ENCODE assay signal across 15 cellular contexts in the genomic region with DNA sequence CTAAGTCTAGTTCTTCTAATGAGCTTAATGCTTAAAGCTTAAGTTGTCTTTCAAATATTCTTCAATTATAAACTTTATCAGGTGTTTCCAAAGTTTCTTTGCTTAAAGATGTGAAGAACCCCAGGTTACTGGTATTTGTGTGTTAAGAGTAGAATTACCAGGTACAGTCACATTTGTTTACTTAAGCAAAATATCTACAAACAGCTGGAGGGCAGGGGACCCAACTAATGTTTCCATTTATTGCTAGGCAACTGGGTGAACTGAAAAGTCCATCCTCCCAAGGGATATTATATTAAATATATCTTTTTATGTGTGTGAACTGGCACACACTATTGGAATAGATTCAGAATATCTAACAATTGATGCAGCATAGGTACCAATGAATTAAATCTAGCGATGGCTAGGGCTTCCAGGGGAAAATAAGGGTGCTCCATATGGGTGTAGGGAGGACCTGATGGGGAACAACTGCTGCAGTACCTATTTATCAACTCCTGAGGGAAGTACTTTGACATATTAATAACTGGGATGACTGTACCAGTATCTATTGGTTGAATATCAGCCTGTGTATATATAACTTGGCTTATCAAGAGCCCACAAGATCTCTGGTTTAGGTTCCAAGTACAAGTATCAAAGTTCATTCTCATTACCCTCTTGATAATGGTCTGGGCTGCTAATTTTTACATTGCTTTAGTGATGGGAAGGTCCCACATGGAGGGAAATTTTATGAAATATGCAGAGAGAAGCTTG. TPM values are rescaled to one million over a fixed set of nuclear protein-coding genes. Genes with fewer than 3 reads are reported as not detected.
DNase-seq lines count a peak whose midpoint lies in the region; FAIRE-seq and TF ChIP-seq lines count a peak whose summit lies in the region.
"Had no signal": no experiment of that assay in that cellular context is flagged by ENCODE, and none has a peak within 500 bp of the region (broad histone marks: within the 10 kb centered on the region; RNA-seq: fewer than 3 reads in every experiment).

No MANE protein-coding gene starts in this region.

- H3K4me2 ChIP-seq in Loucy (ENCODE audit: low read depth, low read length, poor library complexity, severe bottlenecking) (no peak overlapping the region), osteoblast (ENCODE audit: insufficient read depth, low read length) (no peak overlapping the region)

- FAIRE-seq in colon (lab: Jason Lieb, UNC): peak; percentile 10

- H4K20me1 ChIP-seq in Loucy (ENCODE audit: insufficient read depth, low read length, poor library complexity, severe bottlenecking): no peaks in the 10 kb centered on the region
- H4K20me1 ChIP-seq in osteoblast (ENCODE audit: insufficient read depth, low read length): no peaks in the 10 kb centered on the region

- DNase-seq in NCI-H345 treated with DMSO at 0.1 percent for 48 hours (lab: John Stamatoyannopoulos, UW; ENCODE audit: unreplicated experiment): peak; percentile 7
- DNase-seq in osteoblast (ENCODE audit: insufficient read length, low spot score, missing footprints): no peak
- no peak for DNase-seq in stimulated activated naive CD4-positive, alpha-beta T cell (lab: John Stamatoyannopoulos, UW)
- DNase-seq in coronary artery (ENCODE audit: low spot score): no peak
- DNase-seq in ureter (ENCODE audit: low spot score): no peak
- DNase-seq: activated CD4-positive, alpha-beta T cell treated with anti-CD3 and anti-CD28 coated beads for 1 hour; NCI-H510A treated with DMSO at 0.1 percent for 48 hours; stimulated activated CD4-positive, alpha-beta T cell treated with anti-CD3 and anti-CD28 coated beads, Interleukin-4, amount 100 ng/mL, for 1 hour; upper lobe of right lung had no signal

- no peaks in the 10 kb centered on the region for H3F3A ChIP-seq in Loucy (ENCODE audit: low read depth)

- peak overlapping the region; percentile 47; the same call in 1 of the 2 replicates for H2AFZ ChIP-seq in Loucy (ENCODE audit: low read length)
- H2AFZ ChIP-seq in osteoblast (ENCODE audit: low read length): peak overlapping the region; percentile 1

- H3K36me3 ChIP-seq in Loucy (ENCODE audit: insufficient read depth, low read length): no peaks in the 10 kb centered on the region
- no peaks in the 10 kb centered on the region for H3K36me3 ChIP-seq in osteoblast (ENCODE audit: insufficient read depth, low read length)
- H3K36me3 ChIP-seq: cardiac muscle cell, upper lobe of right lung had no signal

- H3K9ac ChIP-seq in Loucy (ENCODE audit: low read depth, low read length, poor library complexity, severe bottlenecking): no peak overlapping the region

- TF ChIP-seq CTCF in Loucy (conservative IDR thresholded peaks at IDR 0.05; ENCODE audit: low read length) (no peak), osteoblast (IDR thresholded peaks at IDR 0.05; ENCODE audit: extremely low read depth, low read depth, low read length) (no peak), coronary artery (IDR thresholded peaks at IDR 0.05) (no peak)

- no peaks in the 10 kb centered on the region for H3K9me3 ChIP-seq in Loucy (ENCODE audit: insufficient read depth, low read depth, low read length)
- H3K9me3 ChIP-seq in osteoblast (ENCODE audit: low read depth, low read length): no peaks in the 10 kb centered on the region
- H3K9me3 ChIP-seq: upper lobe of right lung had no signal

- H3K4me3 ChIP-seq in Loucy (ENCODE audit: low read length, poor library complexity, severe bottlenecking): no peak overlapping the region
- H3K4me3 ChIP-seq in osteoblast (ENCODE audit: insufficient read depth, low read length): no peak overlapping the region
- no peak overlapping the region for H3K4me3 ChIP-seq in coronary artery
- H3K4me3 ChIP-seq: cardiac muscle cell, upper lobe of right lung had no signal

- H3K79me2 ChIP-seq in Loucy (ENCODE audit: insufficient read depth, low read length) (no peaks in the 10 kb centered on the region), osteoblast (ENCODE audit: insufficient read depth, low read length) (no peaks in the 10 kb centered on the region)

- H3K27me3 ChIP-seq in Loucy (ENCODE audit: insufficient read depth, low read length, poor library complexity, severe bottlenecking) (no peaks in the 10 kb centered on the region), osteoblast (ENCODE audit: insufficient read depth, low read length) (no peaks in the 10 kb centered on the region)
- H3K27me3 ChIP-seq: cardiac muscle cell, upper lobe of right lung had no signal

- H3K27ac ChIP-seq in osteoblast (ENCODE audit: low read depth, low read length) (no peak overlapping the region), coronary artery (no peak overlapping the region)
- H3K27ac ChIP-seq: cardiac muscle cell, upper lobe of right lung had no signal

- no peaks in the 10 kb centered on the region for H3K9me2 ChIP-seq in Loucy (replicated peaks; ENCODE audit: low read depth, low read length)

- H3K4me1 ChIP-seq in Loucy (ENCODE audit: insufficient read depth, low read length, poor library complexity, severe bottlenecking): peaks cover 10% of the 10 kb centered on the region
- H3K4me1 ChIP-seq in osteoblast (ENCODE audit: insufficient read depth, low read length): no peaks in the 10 kb centered on the region
- H3K4me1 ChIP-seq: upper lobe of right lung had no signal

RNA-seq across cellular contexts. Expression of a gene that starts 10.3 kb away (rescaled TPM):
- not detected in 2 replicates for total RNA-seq in osteoblast
- 8.7 TPM for total RNA-seq in ureter
- total RNA-seq: activated CD8-positive, alpha-beta memory T cell treated with anti-CD3 and anti-CD28 coated beads, Interleukin-2, amount 10 ng/mL, durations not matched to agents 7 days and 5 days; cardiac muscle cell; glomerular endothelial cell; skeletal muscle tissue had no signal
